22 cellular contexts compared by ENCODE assay signal in genomic region chr22:48264586-48264985, GRCh38.
"Had no signal": no experiment of that assay in that cellular context is flagged by ENCODE, and none has a peak within 500 bp of the region (broad histone marks: within the 10 kb centered on the region; RNA-seq: fewer than 3 reads in every experiment).

No MANE protein-coding gene starts in this region.

- H3K4me1 ChIP-seq: left lung, right atrium auricular region, right lobe of liver, tibial nerve, vagina had no signal

- H3K9me3 ChIP-seq: left lung, ovary, right atrium auricular region, right lobe of liver, tibial nerve, vagina had no signal

- H3K27ac ChIP-seq: left lung, ovary, right atrium auricular region, right lobe of liver, tibial nerve, vagina had no signal

- H3K4me2 ChIP-seq: smooth muscle cell had no signal

- H3K27me3 ChIP-seq: ovary, right atrium auricular region, right lobe of liver, tibial nerve, vagina had no signal

- ATAC-seq: left lung; naive thymus-derived CD8-positive, alpha-beta T cell; right lobe of liver; stimulated activated memory B cell treated with anti-CD40 and anti-IgM and Interleukin-4, amounts not matched to agents 10 μg/mL and 1 μg/mL and 100 μg/mL, for 72 hours; stimulated activated naive CD8-positive, alpha-beta T cell treated with anti-CD3 and anti-CD28 coated beads, Interleukin-15, amount 100 ng/mL, for 72 hours had no signal

- FAIRE-seq: islet of Langerhans, kidney had no signal

- DNase-seq: hypothalamus; immature natural killer cell; kidney; left colon; left lung; naive thymus-derived CD8-positive, alpha-beta T cell; ovary; right lobe of liver; stimulated activated CD4-positive, alpha-beta T cell treated with anti-CD3 and anti-CD28 coated beads, Interleukin-1b, Interleukin-23, amount 100 ng/mL, for 48 hours; stimulated activated CD4-positive, alpha-beta T cell treated with anti-CD3 and anti-CD28 coated beads, Interleukin-2, amount 100 ng/mL, for 48 hours; stimulated activated CD4-positive, alpha-beta T cell treated with anti-CD3 and anti-CD28 coated beads, Interleukin-4, amount 100 ng/mL, for 4 hours; stimulated activated CD8-positive, alpha-beta memory T cell treated with anti-CD3 and anti-CD28 coated beads, Interleukin-4, amount 100 ng/mL, for 48 hours; stimulated activated naive CD4-positive, alpha-beta T cell treated with Interleukin-2 at 50 U/mL for 16 hours; stimulated activated naive CD8-positive, alpha-beta T cell treated with anti-CD3 and anti-CD28 coated beads, Interleukin-15, amount 100 ng/mL, for 72 hours; substantia nigra had no signal

- H3K36me3 ChIP-seq: left lung, ovary, right atrium auricular region, right lobe of liver, tibial nerve, vagina had no signal

- H3K4me3 ChIP-seq: left lung, lung, ovary, right atrium auricular region, right lobe of liver, smooth muscle cell, tibial nerve, vagina had no signal
